9 cellular contexts compared by ENCODE assay signal in genomic region chr21:32624726-32625125, GRCh38.
DNase-seq lines count a peak whose midpoint lies in the region; ATAC-seq and TF ChIP-seq lines count a peak whose summit lies in the region.
"Had no signal": no experiment of that assay in that cellular context is flagged by ENCODE, and none has a peak within 500 bp of the region (broad histone marks: within the 10 kb centered on the region; RNA-seq: fewer than 3 reads in every experiment).

No MANE protein-coding gene starts in this region.

- peak overlapping the region; percentile 67 for H3K27ac ChIP-seq in MM.1S (ENCODE audit: low read length)

- peak; percentile 100 for DNase-seq in MM.1S
- DNase-seq in foreskin fibroblast = peak; percentile 5 to 40
- DNase-seq in NCI-H345 treated with DMSO at 0.1 percent for 48 hours (lab: John Stamatoyannopoulos, UW; ENCODE audit: unreplicated experiment) = no peak
- no peak for DNase-seq in central memory CD4-positive, alpha-beta T cell
- no peak for DNase-seq in nephron progenitor cell
- DNase-seq: NCI-H1092 had no signal

- H3K4me2 ChIP-seq in MM.1S (ENCODE audit: low read depth, low read length) = peak overlapping the region; percentile 39

- H3K27me3 Mint-ChIP-seq in nephron progenitor cell (ENCODE audit: low read depth, poor library complexity) = peaks cover 36% of the 10 kb centered on the region

- no peaks in the 10 kb centered on the region for H3K9me3 Mint-ChIP-seq in nephron progenitor cell

- H3K9me3 ChIP-seq in MM.1S (replicated peaks; ENCODE audit: insufficient read depth, low read length) = no peaks in the 10 kb centered on the region

- H3K4me1 Mint-ChIP-seq in nephron progenitor cell = no peaks in the 10 kb centered on the region

- H3K4me1 ChIP-seq in MM.1S (ENCODE audit: low read length) = peaks cover 29% of the 10 kb centered on the region

- no peaks in the 10 kb centered on the region for H4K20me1 ChIP-seq in MM.1S (ENCODE audit: insufficient read depth, low read length)

- H3K27me3 ChIP-seq in MM.1S (replicated peaks; ENCODE audit: insufficient read depth, low read length) = no peaks in the 10 kb centered on the region

- H3K36me3 Mint-ChIP-seq in nephron progenitor cell (ENCODE audit: low read depth) = no peaks in the 10 kb centered on the region

- H3K79me2 ChIP-seq in MM.1S (ENCODE audit: low read length) = no peaks in the 10 kb centered on the region

- no peak overlapping the region for H3K27ac Mint-ChIP-seq in nephron progenitor cell

- H3K9me2 ChIP-seq in MM.1S (replicated peaks; ENCODE audit: insufficient read depth, low read length) = no peaks in the 10 kb centered on the region

- no peak for TF ChIP-seq CTCF in MM.1S (IDR thresholded peaks at IDR 0.05; ENCODE audit: low read length)
- no peak for TF ChIP-seq CTCF in foreskin fibroblast (IDR thresholded peaks at IDR 0.05; ENCODE audit: low read depth, low read length)
- no peak for TF ChIP-seq CTCF in nephron progenitor cell (IDR thresholded peaks at IDR 0.05)

- H3K9ac ChIP-seq in MM.1S (ENCODE audit: low read length) = no peak overlapping the region

- peak; percentile 91 for ATAC-seq in GM18907 (IDR thresholded peaks at IDR 0.05; ENCODE audit: unreplicated experiment)
- ATAC-seq in HG02588 (IDR thresholded peaks at IDR 0.05; ENCODE audit: unreplicated experiment) = peak; percentile 80
- no peak for ATAC-seq in GM19324 (IDR thresholded peaks at IDR 0.05; ENCODE audit: low FRiP score, unreplicated experiment)

- no peak overlapping the region for H3K4me3 Mint-ChIP-seq in nephron progenitor cell

- peaks cover 28% of the 10 kb centered on the region for H3F3A ChIP-seq in MM.1S (ENCODE audit: insufficient read depth, low read length)

- no peak overlapping the region for H2AFZ ChIP-seq in MM.1S (ENCODE audit: low read length)

- H3K36me3 ChIP-seq in MM.1S (replicated peaks; ENCODE audit: insufficient read depth, low read length) = no peaks in the 10 kb centered on the region

- H3K4me3 ChIP-seq in MM.1S (ENCODE audit: low read length) (no peak overlapping the region), foreskin fibroblast (ENCODE audit: low read depth in 1 of 2, low read length in 2 of 2) (no peak overlapping the region)

Comparison
In these comparisons a context has a peak if more than half of its experiments do, and no peak if none do; other contexts are left out.
1. DNase-seq: peak in MM.1S (single experiment) and foreskin fibroblast (2 of 2); none in NCI-H345 treated with DMSO at 0.1 percent for 48 hours (single experiment), central memory CD4-positive, alpha-beta T cell (single experiment) and nephron progenitor cell (single experiment).